Comparison of ENCODE assay signal across 8 cellular contexts in the genomic region with DNA sequence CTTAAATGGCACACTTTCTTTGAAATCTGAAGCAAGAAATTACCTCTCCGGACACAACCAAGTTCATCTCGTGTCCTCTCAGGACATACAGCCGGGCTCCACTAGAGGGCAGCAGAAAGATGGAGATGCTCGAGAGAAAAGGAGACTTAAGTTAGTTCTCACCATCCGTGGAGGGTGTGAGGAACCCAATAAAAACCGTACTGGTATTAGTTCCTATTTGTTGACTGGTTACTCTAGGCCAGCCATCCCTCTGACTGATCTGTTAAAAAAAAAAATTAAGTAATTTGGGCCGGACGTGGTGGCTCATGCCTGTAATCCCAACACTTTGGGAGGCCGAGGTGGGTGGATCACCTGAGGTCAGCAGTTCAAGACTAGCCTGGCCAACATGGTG. TPM values are rescaled to one million over a fixed set of nuclear protein-coding genes. Genes with fewer than 3 reads are reported as not detected.
DNase-seq lines count a peak whose midpoint lies in the region; ATAC-seq lines count a peak whose summit lies in the region.

No MANE protein-coding gene starts in this region.

- ATAC-seq in GM18867 (IDR thresholded peaks at IDR 0.05; ENCODE audit: unreplicated experiment): no peak

- peak; percentile 78 for DNase-seq in D341Med (ENCODE audit: low spot score)
- peak in 68 of 76 experiments; percentile 8 to 84 (median 61) for DNase-seq in HUDEP-2 (lab: John Stamatoyannopoulos, UW; ENCODE audit: unreplicated experiment in 76 of 76)
- DNase-seq in NK-92 (lab: John Stamatoyannopoulos, UW; ENCODE audit: unreplicated experiment): peak; percentile 28
- peak; percentile 87 for DNase-seq in activated CD4-positive, alpha-beta memory T cell treated with anti-CD3 and anti-CD28 coated beads, Interleukin-2, amount 10 ng/mL, durations not matched to agents 7 days and 5 days
- DNase-seq in effector memory CD4-positive, alpha-beta T cell: peak; percentile 52 to 70 (median 62)
- peak; percentile 69 to 83 for DNase-seq in lung microvascular endothelial cell (ENCODE audit: low read depth in 2 of 2)
- peak; percentile 61 to 72 for DNase-seq in stimulated activated CD8-positive, alpha-beta memory T cell treated with anti-CD3 and anti-CD28 coated beads, Interleukin-2, amount 100 ng/mL, for 1 hour (ENCODE audit: low read depth in 2 of 2)

- H3K27ac ChIP-seq in effector memory CD4-positive, alpha-beta T cell (ENCODE audit: insufficient read depth, low read length, poor library complexity, severe bottlenecking): no peak overlapping the region

- no peaks in the 10 kb centered on the region for H3K36me3 Mint-ChIP-seq in activated CD4-positive, alpha-beta memory T cell treated with anti-CD3 and anti-CD28 coated beads, Interleukin-2, amount 10 ng/mL, durations not matched to agents 7 days and 5 days (ENCODE audit: low read depth)

- H3K4me1 ChIP-seq in effector memory CD4-positive, alpha-beta T cell (ENCODE audit: control insufficient read depth, insufficient read depth, low read length, poor library complexity, severe bottlenecking): peaks cover 8% of the 10 kb centered on the region

- H3K4me3 ChIP-seq in effector memory CD4-positive, alpha-beta T cell (ENCODE audit: insufficient read depth, low read depth, low read length, poor library complexity, severe bottlenecking): peak overlapping the region; percentile 67

- no peaks in the 10 kb centered on the region for H3K27me3 ChIP-seq in effector memory CD4-positive, alpha-beta T cell (replicated peaks; ENCODE audit: control insufficient read depth, insufficient read depth, low read length, poor library complexity, severe bottlenecking)

- H3K4me3 Mint-ChIP-seq in activated CD4-positive, alpha-beta memory T cell treated with anti-CD3 and anti-CD28 coated beads, Interleukin-2, amount 10 ng/mL, durations not matched to agents 7 days and 5 days: peak overlapping the region; percentile 59

- H3K9me3 Mint-ChIP-seq in activated CD4-positive, alpha-beta memory T cell treated with anti-CD3 and anti-CD28 coated beads, Interleukin-2, amount 10 ng/mL, durations not matched to agents 7 days and 5 days: no peaks in the 10 kb centered on the region

- H3K9me3 ChIP-seq in effector memory CD4-positive, alpha-beta T cell (ENCODE audit: control insufficient read depth, low read length): no peaks in the 10 kb centered on the region

- H3K36me3 ChIP-seq in effector memory CD4-positive, alpha-beta T cell (ENCODE audit: control insufficient read depth, insufficient read depth, low read length): no peaks in the 10 kb centered on the region

- no peak overlapping the region for H3K27ac Mint-ChIP-seq in activated CD4-positive, alpha-beta memory T cell treated with anti-CD3 and anti-CD28 coated beads, Interleukin-2, amount 10 ng/mL, durations not matched to agents 7 days and 5 days

- CTCF ChIA-PET in activated CD4-positive, alpha-beta memory T cell treated with anti-CD3 and anti-CD28 coated beads, Interleukin-2, amount 10 ng/mL, durations not matched to agents 7 days and 5 days (lab: Charles Lee): interaction anchor here (0.9 to 4.6 kb wide), 18 partner anchors 8 to 256 kb away, joined by 3 to 33 read pairs (median 5); a partner anchor contains a TSS

- H3K27me3 Mint-ChIP-seq in activated CD4-positive, alpha-beta memory T cell treated with anti-CD3 and anti-CD28 coated beads, Interleukin-2, amount 10 ng/mL, durations not matched to agents 7 days and 5 days: peaks cover 23% of the 10 kb centered on the region

- POLR2A ChIA-PET in activated CD4-positive, alpha-beta memory T cell treated with anti-CD3 and anti-CD28 coated beads, Interleukin-2, amount 10 ng/mL, durations not matched to agents 7 days and 5 days (lab: Charles Lee): interaction anchor here (1.5 to 1.8 kb wide), 3 partner anchors 9 to 86 kb away, joined by 6 to 7 read pairs (median 6); a partner anchor contains a TSS

- H3K4me1 Mint-ChIP-seq in activated CD4-positive, alpha-beta memory T cell treated with anti-CD3 and anti-CD28 coated beads, Interleukin-2, amount 10 ng/mL, durations not matched to agents 7 days and 5 days: peaks cover 26% of the 10 kb centered on the region

RNA-seq across cellular contexts. Expression of a gene that starts 7.9 kb away (rescaled TPM):
- total RNA-seq in activated CD4-positive, alpha-beta memory T cell treated with anti-CD3 and anti-CD28 coated beads, Interleukin-2, amount 10 ng/mL, durations not matched to agents 7 days and 5 days: not detected
- total RNA-seq in lung microvascular endothelial cell: not detected in 2 replicates

RNA-seq across cellular contexts. Expression of a gene that starts 58.5 kb away (rescaled TPM):
- 1 to 10 TPM; 3.8 to 4.3 TPM for total RNA-seq in activated CD4-positive, alpha-beta memory T cell treated with anti-CD3 and anti-CD28 coated beads, Interleukin-2, amount 10 ng/mL, durations not matched to agents 7 days and 5 days
- 0.65 and 0.79 TPM in 2 replicates for total RNA-seq in lung microvascular endothelial cell

Comparison
In these comparisons a context has a peak if more than half of its experiments do, and no peak if none do; other contexts are left out.
1. DNase-seq: peak in every context shown above with its lines; median percentile 87 in activated CD4-positive, alpha-beta memory T cell treated with anti-CD3 and anti-CD28 coated beads, Interleukin-2, amount 10 ng/mL, durations not matched to agents 7 days and 5 days; 78 in D341Med; 76 in lung microvascular endothelial cell; 66 in stimulated activated CD8-positive, alpha-beta memory T cell treated with anti-CD3 and anti-CD28 coated beads, Interleukin-2, amount 100 ng/mL, for 1 hour; 62 in effector memory CD4-positive, alpha-beta T cell; 61 in HUDEP-2; 28 in NK-92.